ENCODE assay signal across 15 cellular contexts in the genomic region with DNA sequence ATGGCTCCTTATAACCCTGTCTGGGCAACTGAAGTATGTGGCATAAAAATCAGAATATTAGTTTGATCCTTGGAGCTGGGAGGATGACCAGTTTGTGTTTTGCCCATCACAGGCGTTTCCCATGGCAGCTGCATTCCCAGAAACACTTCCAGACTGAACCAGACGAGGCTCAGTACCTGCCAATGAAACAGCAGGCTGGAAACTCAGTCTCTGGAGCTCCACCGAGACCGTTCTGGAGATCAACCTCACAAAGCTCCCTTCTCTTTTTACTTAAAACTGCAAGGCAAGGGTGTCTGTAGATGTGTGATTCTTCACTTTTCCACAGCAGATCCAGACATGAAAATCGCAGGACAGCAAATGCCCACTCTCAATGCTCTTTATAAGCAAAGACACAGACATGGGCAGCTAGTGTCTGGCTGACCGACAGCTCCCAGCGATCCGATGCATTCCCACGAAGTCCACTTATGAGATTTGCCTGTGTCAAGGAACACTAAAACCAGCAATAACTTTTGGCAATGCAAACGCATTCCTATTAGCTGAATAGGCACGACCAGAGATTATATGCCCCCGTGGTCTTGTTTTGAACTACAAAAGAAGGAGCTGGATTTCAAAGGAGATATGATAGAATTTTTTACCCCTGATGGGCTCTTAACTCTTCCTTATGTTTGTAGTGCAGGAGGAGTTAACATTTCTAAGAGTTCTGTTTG.
A peak's percentile ranks its signal among the peaks of the same experiment; 100 is the strongest.
DNase-seq lines count a peak whose midpoint lies in the region; ATAC-seq and TF ChIP-seq lines count a peak whose summit lies in the region.
"Had no signal": no experiment of that assay in that cellular context is flagged by ENCODE, and none has a peak within 500 bp of the region (broad histone marks: within the 10 kb centered on the region; RNA-seq: fewer than 3 reads in every experiment).

No MANE protein-coding gene starts in this region.

- H3K27me3 ChIP-seq in skeletal muscle satellite cell (ENCODE audit: control insufficient read depth, insufficient read depth, low read length) (no peaks in the 10 kb centered on the region), right lobe of liver (no peaks in the 10 kb centered on the region)
- H3K27me3 ChIP-seq: SJSA1 had no signal

- TF ChIP-seq POLR2A in right lobe of liver (IDR thresholded peaks at IDR 0.05), result no peak

- H3K27ac ChIP-seq in right lobe of liver, result no peak overlapping the region
- H3K27ac ChIP-seq: dorsolateral prefrontal cortex, SJSA1 had no signal

- no peaks in the 10 kb centered on the region for H3K9me3 ChIP-seq in skeletal muscle satellite cell (replicated peaks; ENCODE audit: low read length)
- no peaks in the 10 kb centered on the region for H3K9me3 ChIP-seq in right lobe of liver
- H3K9me3 ChIP-seq: SJSA1 had no signal

- 55% methylated on average over 12 of the region's 12 CpGs for WGBS in right lobe of liver (ENCODE audit: insufficient coverage, low coverage, low lambda C conversion rate, missing lambda C conversion rate)

- intact Hi-C loops in right lobe of liver (cut with DNase I), result no loop called here

- H3K9ac ChIP-seq in skeletal muscle satellite cell (ENCODE audit: low read depth, low read length), result peak overlapping the region; percentile 61

- H3K4me3 ChIP-seq in skeletal muscle satellite cell (ENCODE audit: low read length) (peak overlapping the region; percentile 40), right lobe of liver (no peak overlapping the region)
- H3K4me3 ChIP-seq: dorsolateral prefrontal cortex, SJSA1 had no signal

- TF ChIP-seq CTCF in right lobe of liver (IDR thresholded peaks at IDR 0.05), result no peak

- H3K4me1 ChIP-seq in skeletal muscle satellite cell (ENCODE audit: control insufficient read depth, insufficient read depth, low read length), result peaks cover 24% of the 10 kb centered on the region
- H3K4me1 ChIP-seq in right lobe of liver, result no peaks in the 10 kb centered on the region
- H3K4me1 ChIP-seq: SJSA1 had no signal

- H3K36me3 ChIP-seq in skeletal muscle satellite cell (ENCODE audit: insufficient read depth, low read length) (peaks cover 8% of the 10 kb centered on the region), right lobe of liver (no peaks in the 10 kb centered on the region)
- H3K36me3 ChIP-seq: SJSA1 had no signal

- peak overlapping the region; percentile 71 for H3K4me2 ChIP-seq in skeletal muscle satellite cell (ENCODE audit: low read length)

- ATAC-seq in SK-N-SH treated with all-trans-retinoic acid at 6 μM for 48 hours (peak; percentile 91), right lobe of liver (no peak), HG02571 (IDR thresholded peaks at IDR 0.05; ENCODE audit: unreplicated experiment) (no peak), HG02642 (IDR thresholded peaks at IDR 0.05; ENCODE audit: poor library complexity, unreplicated experiment) (no peak)

- DNase-seq in ELR (ENCODE audit: low read depth) (peak; percentile 40), fibroblast of the conjunctiva (ENCODE audit: low read depth) (peak; percentile 43), right lobe of liver (no peak), NOMO-1 (lab: John Stamatoyannopoulos, UW; ENCODE audit: unreplicated experiment in 2 of 2) (no peak)
- DNase-seq: CD4-positive, CD25-positive, alpha-beta regulatory T cell; DND-41; dorsolateral prefrontal cortex; foreskin melanocyte; nucleus accumbens; substantia nigra had no signal

TF ChIP-seq in SK-N-SH treated with all-trans-retinoic acid at 6 μM for 48 hours, 23 proteins besides CTCF, POLR2A, EP300 and RAD21:
- TF ChIP-seq ISL1 (CRISPR knock-in tag; IDR thresholded peaks at IDR 0.05), result peak; percentile 44; the same call in 1 of the 2 replicates
- TF ChIP-seq, protein P1, sequence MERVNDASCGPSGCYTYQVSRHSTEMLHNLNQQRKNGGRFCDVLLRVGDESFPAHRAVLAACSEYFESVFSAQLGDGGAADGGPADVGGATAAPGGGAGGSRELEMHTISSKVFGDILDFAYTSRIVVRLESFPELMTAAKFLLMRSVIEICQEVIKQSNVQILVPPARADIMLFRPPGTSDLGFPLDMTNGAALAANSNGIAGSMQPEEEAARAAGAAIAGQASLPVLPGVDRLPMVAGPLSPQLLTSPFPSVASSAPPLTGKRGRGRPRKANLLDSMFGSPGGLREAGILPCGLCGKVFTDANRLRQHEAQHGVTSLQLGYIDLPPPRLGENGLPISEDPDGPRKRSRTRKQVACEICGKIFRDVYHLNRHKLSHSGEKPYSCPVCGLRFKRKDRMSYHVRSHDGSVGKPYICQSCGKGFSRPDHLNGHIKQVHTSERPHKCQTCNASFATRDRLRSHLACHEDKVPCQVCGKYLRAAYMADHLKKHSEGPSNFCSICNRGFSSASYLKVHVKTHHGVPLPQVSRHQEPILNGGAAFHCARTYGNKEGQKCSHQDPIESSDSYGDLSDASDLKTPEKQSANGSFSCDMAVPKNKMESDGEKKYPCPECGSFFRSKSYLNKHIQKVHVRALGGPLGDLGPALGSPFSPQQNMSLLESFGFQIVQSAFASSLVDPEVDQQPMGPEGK (CRISPR knock-in tag; IDR thresholded peaks at IDR 0.05; ENCODE audit: borderline replicate concordance), result no peak

Comparison
In these comparisons a context has a peak if more than half of its experiments do, and no peak if none do; other contexts are left out.
1. DNase-seq: peak in ELR (single experiment) and fibroblast of the conjunctiva (single experiment); none in right lobe of liver (0 of 3) and NOMO-1 (0 of 2).